In genomic region chr1:161218301-161219077, GRCh38 we compare ENCODE assay signal across 18 cellular contexts. TPM values are rescaled to one million over a fixed set of nuclear protein-coding genes. Genes with fewer than 3 reads are reported as not detected.
DNase-seq lines count a peak whose midpoint lies in the region; ATAC-seq and TF ChIP-seq lines count a peak whose summit lies in the region.
"Had no signal": no experiment of that assay in that cellular context is flagged by ENCODE, and none has a peak within 500 bp of the region (broad histone marks: within the 10 kb centered on the region; RNA-seq: fewer than 3 reads in every experiment).

No MANE protein-coding gene starts in this region.

- no peak overlapping the region for H2BK15ac ChIP-seq in neuronal stem cell (ENCODE audit: low read length)

- H2AFZ ChIP-seq in ACC112 (ENCODE audit: low read length, unreplicated experiment) (no peak overlapping the region), GM23338 (peak overlapping the region; percentile 87), neuronal stem cell (ENCODE audit: low read length) (no peak overlapping the region), PC-9 (no peak overlapping the region)

- H2BK5ac ChIP-seq in neuronal stem cell (ENCODE audit: low read length) = no peak overlapping the region

- H3K9me3 ChIP-seq in neuronal stem cell (replicated peaks in 1 of 2; ENCODE audit: control insufficient read depth in 2 of 2, insufficient read depth in 1 of 2, low read depth in 1 of 2, low read length in 2 of 2) = no peaks in the 10 kb centered on the region
- H3K9me3 ChIP-seq in PC-9 (ENCODE audit: insufficient read depth, low read depth) = no peaks in the 10 kb centered on the region
- H3K9me3 ChIP-seq: left lung had no signal

- intact Hi-C loops in PC-9 (cut with micrococcal nuclease; ENCODE audit: unreplicated experiment) = no loop called here

- H3K4me2 ChIP-seq in GM23338 = peak overlapping the region; percentile 51
- no peak overlapping the region for H3K4me2 ChIP-seq in neuronal stem cell (ENCODE audit: insufficient read depth, low read length, poor library complexity, severe bottlenecking)
- no peak overlapping the region for H3K4me2 ChIP-seq in PC-9

- peak overlapping the region; percentile 49 for H3K18ac ChIP-seq in neuronal stem cell (ENCODE audit: low read length)

- H3K4me3 ChIP-seq in ACC112 (ENCODE audit: low read depth, low read length) (no peak overlapping the region), GM23338 (0 out of 2 replicates have a peak overlapping the region, but pooled peaks have one; percentile 13), neuronal stem cell (ENCODE audit: low read length in 2 of 2) (no peak overlapping the region), PC-9 (no peak overlapping the region)

- CTCF ChIA-PET in PC-9 (lab: Charles Lee) = no interaction called here

- H3K4me1 Mint-ChIP-seq in GM23338 = peaks cover 29% of the 10 kb centered on the region
- H3K4me1 Mint-ChIP-seq in central memory CD8-positive, alpha-beta T cell = peaks cover 26% of the 10 kb centered on the region

- no peak overlapping the region for H2AK5ac ChIP-seq in neuronal stem cell (ENCODE audit: low read depth, low read length)

- H3F3A ChIP-seq in GM23338 (replicated peaks; ENCODE audit: low read depth) (peaks cover 10% of the 10 kb centered on the region; the same call in 1 of the 2 replicates), PC-9 (ENCODE audit: insufficient read depth, low read depth) (peaks cover 5% of the 10 kb centered on the region; the same call in 1 of the 2 replicates)

- H3K27ac Mint-ChIP-seq in GM23338 = no peak overlapping the region
- peak overlapping the region; percentile 47 for H3K27ac Mint-ChIP-seq in central memory CD8-positive, alpha-beta T cell (ENCODE audit: low read depth)

- WGBS in neuronal stem cell (ENCODE audit: extremely low coverage in 2 of 2, insufficient read length in 2 of 2, insufficient replicate concordance in 1 of 2), 2 donors = no CpG with 5 or more reads among the region's 8 CpGs

- H3K79me2 ChIP-seq in ACC112 (ENCODE audit: control insufficient read depth, insufficient read depth, low read length, unreplicated experiment) (no peaks in the 10 kb centered on the region), GM23338 (replicated peaks; ENCODE audit: insufficient read depth) (no peaks in the 10 kb centered on the region), PC-9 (ENCODE audit: low read depth) (no peaks in the 10 kb centered on the region)

- H3K9me3 Mint-ChIP-seq in GM23338 = no peaks in the 10 kb centered on the region; the same call in 2 of the 3 replicates
- no peaks in the 10 kb centered on the region for H3K9me3 Mint-ChIP-seq in central memory CD8-positive, alpha-beta T cell

- no peak overlapping the region for H3K23ac ChIP-seq in neuronal stem cell (ENCODE audit: low read depth, low read length, poor library complexity)

- H3K36me3 ChIP-seq in ACC112 (ENCODE audit: insufficient read depth, low read length) (peaks cover 6% of the 10 kb centered on the region; the same call in 1 of the 2 replicates), GM23338 (ENCODE audit: insufficient read depth) (peaks cover 11% of the 10 kb centered on the region), neuronal stem cell (replicated peaks in 1 of 2; ENCODE audit: control insufficient read depth in 2 of 2, insufficient read depth in 2 of 2, low read length in 2 of 2) (peaks cover 8 to 18% of the 10 kb centered on the region in 2 donors), PC-9 (ENCODE audit: low read depth) (peaks cover 4% of the 10 kb centered on the region)

- TF ChIP-seq CTCF in GM23338 (conservative IDR thresholded peaks at IDR 0.05; ENCODE audit: low read depth in 2 of 2) (no peak), PC-9 (conservative IDR thresholded peaks at IDR 0.05) (no peak)

- no peak overlapping the region for H3K4ac ChIP-seq in neuronal stem cell (ENCODE audit: low read length)

- H4K91ac ChIP-seq in neuronal stem cell (ENCODE audit: low read depth, low read length, poor library complexity) = no peak overlapping the region

- H3K9me2 ChIP-seq in GM23338 (ENCODE audit: insufficient read depth) = no peaks in the 10 kb centered on the region
- no peaks in the 10 kb centered on the region for H3K9me2 ChIP-seq in PC-9 (ENCODE audit: insufficient read depth)

- no peaks in the 10 kb centered on the region for H3K79me1 ChIP-seq in neuronal stem cell (ENCODE audit: low read depth, low read length)

- peak; percentile 33 for ATAC-seq in GM23338
- no peak for ATAC-seq in central memory CD8-positive, alpha-beta T cell (replicated peaks; ENCODE audit: extremely low read depth, poor library complexity, severe bottlenecking)
- ATAC-seq in GM21360 (IDR thresholded peaks at IDR 0.05; ENCODE audit: unreplicated experiment) = no peak

- H2BK12ac ChIP-seq in neuronal stem cell (ENCODE audit: low read length) = no peak overlapping the region

- peaks cover 17% of the 10 kb centered on the region for H3K36me3 Mint-ChIP-seq in GM23338 (ENCODE audit: low read depth)
- H3K36me3 Mint-ChIP-seq in central memory CD8-positive, alpha-beta T cell (ENCODE audit: insufficient read depth) = peaks cover 18% of the 10 kb centered on the region

- no peaks in the 10 kb centered on the region for H3K27me3 ChIP-seq in ACC112 (ENCODE audit: insufficient read depth, low read length)
- H3K27me3 ChIP-seq in GM23338 (ENCODE audit: insufficient read depth) = no peaks in the 10 kb centered on the region
- H3K27me3 ChIP-seq in neuronal stem cell (ENCODE audit: control insufficient read depth in 3 of 3, insufficient read depth in 3 of 3, low read depth in 1 of 3, low read length in 3 of 3) = peaks cover 0 to 4% (median 0%) of the 10 kb centered on the region in 3 experiments
- no peaks in the 10 kb centered on the region for H3K27me3 ChIP-seq in PC-9 (ENCODE audit: insufficient read depth, low read depth)
- H3K27me3 ChIP-seq: left lung had no signal

- no TSS peak for BruUV-seq in PC-9 (replicated peaks; lab: Mats Ljungman, UMichigan)

- POLR2A ChIA-PET in PC-9 (lab: Charles Lee; ENCODE audit: unreplicated experiment) = interaction anchor here (0.6 kb wide), 1 partner anchor 200 kb away, joined by 3 read pairs; no protein-coding TSS in a partner anchor

- peaks cover 18% of the 10 kb centered on the region for H3K27me3 Mint-ChIP-seq in GM23338 (ENCODE audit: insufficient read depth, low read depth, poor library complexity)
- H3K27me3 Mint-ChIP-seq in central memory CD8-positive, alpha-beta T cell = no peaks in the 10 kb centered on the region

- H2BK120ac ChIP-seq in neuronal stem cell (ENCODE audit: low read depth, low read length) = no peak overlapping the region

- H3K14ac ChIP-seq in neuronal stem cell (ENCODE audit: low read length) = no peak overlapping the region

- H4K8ac ChIP-seq in neuronal stem cell (ENCODE audit: low read depth, low read length) = no peak overlapping the region

- peak overlapping the region; percentile 99 for H3K27ac ChIP-seq in ACC112 (ENCODE audit: low read depth, low read length)
- no peak overlapping the region for H3K27ac ChIP-seq in GM23338 (ENCODE audit: low read depth)
- no peak overlapping the region for H3K27ac ChIP-seq in neuronal stem cell (replicated peaks; ENCODE audit: low read length)
- H3K27ac ChIP-seq in PC-9 = no peak overlapping the region

- peaks cover 22% of the 10 kb centered on the region for H3K4me1 ChIP-seq in ACC112 (ENCODE audit: control insufficient read depth, insufficient read depth, low read length, unreplicated experiment)
- H3K4me1 ChIP-seq in GM23338 (ENCODE audit: insufficient read depth) = peaks cover 22% of the 10 kb centered on the region
- peaks cover 4 to 6% of the 10 kb centered on the region in 2 donors for H3K4me1 ChIP-seq in neuronal stem cell (ENCODE audit: control insufficient read depth in 2 of 2, insufficient read depth in 1 of 2, low read depth in 1 of 2, low read length in 2 of 2)
- peaks cover 7% of the 10 kb centered on the region; the same call in 1 of the 2 replicates for H3K4me1 ChIP-seq in PC-9 (replicated peaks; ENCODE audit: insufficient read depth)

- DNase-seq in GM23338 (ENCODE audit: low spot score) = no peak
- no peak for DNase-seq in central memory CD8-positive, alpha-beta T cell (ENCODE audit: low spot score in 2 of 2)
- no peak for DNase-seq in neuronal stem cell (ENCODE audit: low spot score)
- DNase-seq in PC-9 = no peak
- DNase-seq in HPDE6-E6E7 (ENCODE audit: extremely low spot score) = no peak
- no peak for DNase-seq in foreskin melanocyte
- DNase-seq: cortex of kidney; DMS53; hypothalamus; left lung; NCI-H2171; NK-92 treated with Interleukin-12 subunit alpha and Interleukin-12 subunit beta, amount 100 ng/mL, for 24 hours; SIG-M5 had no signal

- no peak overlapping the region for H3K9ac ChIP-seq in neuronal stem cell (ENCODE audit: low read depth, low read length, poor library complexity)

- no peak overlapping the region; the same call in 2 of the 3 replicates for H3K4me3 Mint-ChIP-seq in GM23338
- H3K4me3 Mint-ChIP-seq in central memory CD8-positive, alpha-beta T cell = no peak overlapping the region

- H4K20me1 ChIP-seq in GM23338 (replicated peaks; ENCODE audit: insufficient read depth) (no peaks in the 10 kb centered on the region), PC-9 (ENCODE audit: insufficient read depth) (no peaks in the 10 kb centered on the region)

RNA-seq across cellular contexts. Expression of gene FCER1G, which starts 3.4 kb away (rescaled TPM):
- total RNA-seq in GM23338 (2014; rRNA removed; shearing (Covaris generic)) = 0.74 TPM in 1 of 2 replicates, not detected in the other
- polyA plus RNA-seq in GM23338 (2016; fragmentation: Nextera tagmentation; extraction: Ambion mirVana) = 0.57 and 1.1 TPM in 2 replicates
- 1.1 TPM for polyA plus RNA-seq in neuronal stem cell (2013, experiment 1 of 2)
- polyA plus RNA-seq in neuronal stem cell (2013, experiment 2 of 2) = 0.93 TPM
- 1.3 TPM in 1 of 2 replicates, not detected in the other for total RNA-seq in PC-9 (2021)

RNA-seq across cellular contexts. Expression of gene APOA2, which starts 4.9 kb away (rescaled TPM):
- not detected in 2 replicates for total RNA-seq in GM23338 (2014; rRNA removed; shearing (Covaris generic))
- 2.7 TPM in 1 of 2 replicates, not detected in the other for polyA plus RNA-seq in GM23338 (2016; fragmentation: Nextera tagmentation; extraction: Ambion mirVana)
- polyA plus RNA-seq in neuronal stem cell (2013, experiment 1 of 2) = not detected
- not detected for polyA plus RNA-seq in neuronal stem cell (2013, experiment 2 of 2)
- not detected in 2 replicates for total RNA-seq in PC-9 (2021)
- total RNA-seq: esophagus mucosa, HT1080, left lung, temporal lobe had no signal

RNA-seq across cellular contexts. Expression of gene TOMM40L, which starts 7.4 kb away (rescaled TPM):
- 12.9 and 22.3 TPM in 2 replicates for total RNA-seq in GM23338 (2014; rRNA removed; shearing (Covaris generic))
- polyA plus RNA-seq in GM23338 (2016; fragmentation: Nextera tagmentation; extraction: Ambion mirVana) = 5.9 and 6.8 TPM in 2 replicates
- 7.2 TPM for polyA plus RNA-seq in neuronal stem cell (2013, experiment 1 of 2)
- 6.8 TPM for polyA plus RNA-seq in neuronal stem cell (2013, experiment 2 of 2)
- total RNA-seq in PC-9 (2021) = 4.3 and 6.7 TPM in 2 replicates

RNA-seq across cellular contexts. Expression of gene NDUFS2, which starts 16.3 kb away (rescaled TPM):
- total RNA-seq in GM23338 (2014; rRNA removed; shearing (Covaris generic)) = 94.7 and 131 TPM in 2 replicates
- 54.0 and 56.7 TPM in 2 replicates for polyA plus RNA-seq in GM23338 (2016; fragmentation: Nextera tagmentation; extraction: Ambion mirVana)
- 59.9 TPM for polyA plus RNA-seq in neuronal stem cell (2013, experiment 1 of 2)
- 60.5 TPM for polyA plus RNA-seq in neuronal stem cell (2013, experiment 2 of 2)
- total RNA-seq in PC-9 (2021) = 99.5 and 107 TPM in 2 replicates

RNA-seq across cellular contexts. Expression of gene NR1I3, which starts 19.5 kb away (rescaled TPM):
- total RNA-seq in GM23338 (2014; rRNA removed; shearing (Covaris generic)) = not detected in 2 replicates
- polyA plus RNA-seq in GM23338 (2016; fragmentation: Nextera tagmentation; extraction: Ambion mirVana) = 0.40 and 0.50 TPM in 2 replicates
- polyA plus RNA-seq in neuronal stem cell (2013, experiment 1 of 2) = not detected
- polyA plus RNA-seq in neuronal stem cell (2013, experiment 2 of 2) = 0.03 TPM
- not detected in 2 replicates for total RNA-seq in PC-9 (2021)
- total RNA-seq: esophagus mucosa, HT1080, left lung had no signal
